Comparison of ENCODE assay signal across 15 cellular contexts in the genomic region with DNA sequence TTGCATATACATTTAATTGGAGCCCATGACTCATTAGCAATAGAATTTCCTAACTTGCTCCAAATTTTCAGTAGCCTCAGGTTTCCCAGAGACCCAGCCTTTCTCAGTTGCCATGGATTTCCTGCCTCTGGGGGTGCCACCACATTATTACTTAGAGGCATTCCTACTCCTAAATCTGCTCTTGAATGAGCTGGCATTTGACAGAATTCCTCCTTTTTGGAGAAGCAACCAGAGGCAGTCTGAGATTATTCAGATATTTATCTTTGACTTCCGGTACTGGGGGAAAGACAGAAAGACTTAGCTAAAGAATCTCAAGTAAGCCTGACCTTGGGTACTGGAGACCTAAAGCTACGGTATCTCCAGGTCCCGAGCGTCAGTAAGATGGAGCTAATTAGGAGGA.
"Had no signal": no experiment of that assay in that cellular context is flagged by ENCODE, and none has a peak within 500 bp of the region (broad histone marks: within the 10 kb centered on the region; RNA-seq: fewer than 3 reads in every experiment).

No MANE protein-coding gene starts in this region.

- H3K4me1 ChIP-seq: psoas muscle had no signal

- H3K9me3 ChIP-seq: gastrocnemius medialis, heart right ventricle, psoas muscle, right lobe of liver, stomach, testis had no signal

- H3K36me3 ChIP-seq: gastrocnemius medialis, heart right ventricle, right lobe of liver, stomach had no signal

- DNase-seq: activated CD4-positive, alpha-beta T cell treated with anti-CD3 and anti-CD28 coated beads, Interleukin-2, amount 50 U/mL, for 1 hour; activated naive CD4-positive, alpha-beta T cell treated with anti-CD3 and anti-CD28 coated beads, Interleukin-2, amount 50 U/mL, for 16 hours; dorsolateral prefrontal cortex; erythroblast; gastrocnemius medialis; heart right ventricle; islet precursor cell; naive thymus-derived CD8-positive, alpha-beta T cell; psoas muscle; right lobe of liver; stimulated activated CD4-positive, alpha-beta T cell treated with anti-CD3 and anti-CD28 coated beads, Interleukin-1b, Interleukin-23, amount 100 ng/mL, for 48 hours; stomach; SW 1271; testis had no signal

- H3K27ac ChIP-seq: psoas muscle, right lobe of liver, testis had no signal

- H3K4me3 ChIP-seq: lung, testis had no signal

- H3K27me3 ChIP-seq: dorsolateral prefrontal cortex, gastrocnemius medialis, right lobe of liver, stomach had no signal
